ENCODE assay signal across 8 cellular contexts in the genomic region with DNA sequence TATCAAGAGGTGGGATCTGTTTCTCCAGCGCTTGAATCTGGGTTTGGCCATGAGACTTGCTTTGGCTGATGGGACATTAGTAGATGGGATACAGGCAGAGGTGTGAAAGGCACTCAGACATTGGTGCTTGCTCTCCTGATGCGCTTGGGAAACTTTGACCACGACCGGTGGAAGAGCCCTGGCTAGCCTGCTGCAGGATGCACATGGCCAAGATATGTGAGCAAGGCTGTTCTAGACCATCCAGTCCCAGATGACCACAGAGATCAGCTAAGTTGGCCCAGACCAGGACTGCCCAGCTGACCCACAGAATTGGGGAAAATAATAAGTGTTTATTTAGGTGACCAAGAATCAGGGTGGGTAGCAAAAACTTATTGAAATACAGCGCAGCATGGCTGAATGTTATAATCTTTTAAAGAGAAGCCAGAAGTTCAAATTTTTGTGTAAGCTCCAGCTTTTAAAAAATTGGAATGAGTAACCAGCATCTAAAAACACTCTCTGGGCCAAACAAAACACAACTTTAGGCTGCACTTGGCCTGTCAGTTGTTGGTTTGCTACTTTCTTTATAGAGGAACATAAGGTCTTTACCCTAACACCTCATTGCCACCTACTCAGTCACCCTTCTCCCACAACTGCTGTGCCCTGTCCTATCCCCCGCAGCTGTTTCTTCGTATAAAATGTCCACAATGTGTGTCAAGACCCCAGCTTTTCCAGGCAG. TPM values are rescaled to one million over a fixed set of nuclear protein-coding genes. Genes with fewer than 3 reads are reported as not detected.
DNase-seq lines count a peak whose midpoint lies in the region; ATAC-seq, FAIRE-seq and TF ChIP-seq lines count a peak whose summit lies in the region.
"Not testable (repeated sequence)": the region's sequence is repeated elsewhere in the genome, so short reads cannot be mapped to it uniquely, and the experiment has no call there.
"Had no signal": no experiment of that assay in that cellular context is flagged by ENCODE, and none has a peak within 500 bp of the region (broad histone marks: within the 10 kb centered on the region; RNA-seq: fewer than 3 reads in every experiment).

No MANE protein-coding gene starts in this region.

- in situ Hi-C loops in GM23248 (cut with MboI); astrocyte of the cerebellum (cut with HindIII; ENCODE audit: low sequenced_read_pairs): not testable (repeated sequence)

- not testable (repeated sequence) for H3K9me2 ChIP-seq in GM23248 (ENCODE audit: insufficient read depth)

- not testable (repeated sequence) for H3K36me3 ChIP-seq in GM23248 (ENCODE audit: low read depth); kidney (ENCODE audit: control insufficient read depth in 1 of 2, insufficient read depth in 2 of 2, low read length in 2 of 2); tibial artery

- 85 to 87% methylated on average over 4 to 6 of the region's 7 CpGs for WGBS in GM23248 (ENCODE audit: low coverage in 1 of 2, low lambda C conversion rate in 2 of 2, missing lambda C conversion rate in 2 of 2), 2 experiments

- intact Hi-C loops in left cardiac atrium (cut with DNase I); kidney (cut with DNase I); tibial artery (cut with DNase I; ENCODE audit: low total_unique reads): not testable (repeated sequence)

- H3K4me3 ChIP-seq in GM23248; astrocyte of the cerebellum (ENCODE audit: low read depth, low read length); choroid plexus epithelial cell (ENCODE audit: low read depth, low read length); fibroblast of the aortic adventitia (ENCODE audit: low read depth, low read length); kidney (ENCODE audit: low read length in 2 of 2); tibial artery: not testable (repeated sequence)

- H3K9me3 ChIP-seq in GM23248 (ENCODE audit: low read depth); kidney (ENCODE audit: control insufficient read depth in 1 of 2, low read length in 2 of 2); tibial artery: not testable (repeated sequence)

- not testable (repeated sequence) for H3K79me2 ChIP-seq in GM23248 (ENCODE audit: insufficient read depth)

- not testable (repeated sequence) for H3K27me3 ChIP-seq in GM23248 (replicated peaks; ENCODE audit: insufficient read depth); tibial artery

- H3F3A ChIP-seq in GM23248 (ENCODE audit: insufficient read depth) = not testable (repeated sequence)

- not testable (repeated sequence) for FAIRE-seq in kidney (lab: Jason Lieb, UNC)

- H3K27ac ChIP-seq in GM23248; kidney (ENCODE audit: low read depth in 2 of 2, low read length in 2 of 2); tibial artery: not testable (repeated sequence)

- H3K4me1 ChIP-seq in GM23248 (ENCODE audit: insufficient read depth); kidney (ENCODE audit: control insufficient read depth in 1 of 2, insufficient read depth in 1 of 2, low read depth in 1 of 2, low read length in 2 of 2); tibial artery: not testable (repeated sequence)

- H2AFZ ChIP-seq in GM23248 = not testable (repeated sequence)

- H3K4me2 ChIP-seq in GM23248 (ENCODE audit: unreplicated experiment) = not testable (repeated sequence)

- not testable (repeated sequence) for H3K9ac ChIP-seq in GM23248; kidney (ENCODE audit: low read length in 2 of 2)

- peak; percentile 44 to 73 for ATAC-seq in left cardiac atrium

- TF ChIP-seq CTCF in astrocyte of the cerebellum (IDR thresholded peaks at IDR 0.05; ENCODE audit: low read depth, low read length, missing control alignments); choroid plexus epithelial cell (conservative IDR thresholded peaks at IDR 0.05; ENCODE audit: low read depth, low read length); fibroblast of the aortic adventitia (IDR thresholded peaks at IDR 0.05; ENCODE audit: insufficient read depth, low read length); kidney (IDR thresholded peaks at IDR 0.05; ENCODE audit: borderline replicate concordance, extremely low read depth, insufficient read depth); tibial artery (IDR thresholded peaks at IDR 0.05): not testable (repeated sequence)

- DNase-seq in GM23248 (peak; percentile 2), astrocyte of the cerebellum (ENCODE audit: low read depth) (peak; percentile 11), choroid plexus epithelial cell (ENCODE audit: low read depth) (peak; percentile 66), fibroblast of the aortic adventitia (ENCODE audit: low read depth) (peak; percentile 20), left cardiac atrium (peak; percentile 15), kidney (peak; percentile 36), tibial artery (peak; percentile 32 to 64)

- not testable (repeated sequence) for H4K20me1 ChIP-seq in GM23248 (ENCODE audit: insufficient read depth)

RNA-seq across cellular contexts. Expression of a gene that starts 35.9 kb away (rescaled TPM):
- total RNA-seq in GM23248 (2014; rRNA removed; shearing (Covaris generic)) = 38.4 and 70.3 TPM in 2 replicates
- polyA plus RNA-seq in GM23248 (2016; fragmentation: Nextera tagmentation; extraction: Ambion mirVana) = 116 and 125 TPM in 2 replicates
- total RNA-seq in fibroblast of the aortic adventitia (ENCODE audit: low replicate concordance) = 38.6 and 51.1 TPM in 2 replicates
- 100 to 1,000 TPM in 1 of 2 donors, 10 to 100 TPM in 1; 99.9 to 133 TPM for total RNA-seq in left cardiac atrium
- total RNA-seq in kidney = 48.8 TPM
- polyA plus RNA-seq in kidney (ENCODE audit: insufficient read depth, low read depth, low replicate concordance) = 214 TPM

RNA-seq across cellular contexts. Expression of a gene that starts 43.4 kb away (rescaled TPM):
- total RNA-seq in GM23248 (2014; rRNA removed; shearing (Covaris generic)) = 2.0 and 3.1 TPM in 2 replicates
- polyA plus RNA-seq in GM23248 (2016; fragmentation: Nextera tagmentation; extraction: Ambion mirVana) (9.4 and 10.9 TPM in 2 replicates), kidney (ENCODE audit: insufficient read depth, low read depth, low replicate concordance) (18.3 TPM)
- total RNA-seq in fibroblast of the aortic adventitia (ENCODE audit: low replicate concordance) (11.8 and 11.9 TPM in 2 replicates), left cardiac atrium (1 to 10 TPM; 2.9 to 3.2 TPM), kidney (11.8 TPM)
- polyA plus RNA-seq: CD14-positive monocyte had no signal

Comparison
In these comparisons a context has a peak if more than half of its experiments do, and no peak if none do; other contexts are left out.
1. DNase-seq: peak in every context shown above with its lines; median percentile 66 in choroid plexus epithelial cell; 48 in tibial artery; 36 in kidney; 20 in fibroblast of the aortic adventitia; 15 in left cardiac atrium; 11 in astrocyte of the cerebellum; 2 in GM23248.